1 cellular context compared by ENCODE assay signal in the genomic region with DNA sequence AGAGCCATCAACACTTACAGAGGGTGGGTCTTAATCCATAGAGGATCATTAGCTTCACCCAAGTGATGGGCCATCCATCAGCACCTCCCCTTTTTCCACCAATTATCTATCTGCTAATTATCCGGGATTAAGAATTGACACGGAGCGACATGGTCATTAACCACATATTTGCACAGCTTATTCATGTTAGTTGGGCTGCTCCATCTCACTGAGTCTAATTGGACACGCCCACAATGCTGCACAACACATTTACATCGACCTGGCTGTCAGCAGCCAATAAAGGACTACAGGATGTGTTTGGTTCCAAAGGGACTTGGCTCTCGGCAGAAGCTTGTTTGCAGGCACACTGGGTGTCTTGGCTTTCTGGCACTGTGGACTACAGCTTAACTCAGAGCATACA.
TF ChIP-seq lines count a peak whose summit lies in the region.

No MANE protein-coding gene starts in this region.

TF ChIP-seq in A549, 52 proteins besides CTCF, POLR2A, EP300 and RAD21 (continued from another document):
- TF ChIP-seq KDM5A (IDR thresholded peaks at IDR 0.05) (no peak), HDAC2 (IDR thresholded peaks at IDR 0.05) (no peak), KDM1A (IDR thresholded peaks at IDR 0.05; ENCODE audit: low read depth) (no peak), FOSB (CRISPR knock-in tag; IDR thresholded peaks at IDR 0.05) (no peak)
- TF ChIP-seq, protein P1, sequence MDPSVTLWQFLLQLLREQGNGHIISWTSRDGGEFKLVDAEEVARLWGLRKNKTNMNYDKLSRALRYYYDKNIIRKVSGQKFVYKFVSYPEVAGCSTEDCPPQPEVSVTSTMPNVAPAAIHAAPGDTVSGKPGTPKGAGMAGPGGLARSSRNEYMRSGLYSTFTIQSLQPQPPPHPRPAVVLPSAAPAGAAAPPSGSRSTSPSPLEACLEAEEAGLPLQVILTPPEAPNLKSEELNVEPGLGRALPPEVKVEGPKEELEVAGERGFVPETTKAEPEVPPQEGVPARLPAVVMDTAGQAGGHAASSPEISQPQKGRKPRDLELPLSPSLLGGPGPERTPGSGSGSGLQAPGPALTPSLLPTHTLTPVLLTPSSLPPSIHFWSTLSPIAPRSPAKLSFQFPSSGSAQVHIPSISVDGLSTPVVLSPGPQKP (IDR thresholded peaks at IDR 0.05; ENCODE audit: low read depth, low read length), result no peak
- TF ChIP-seq, protein P2, sequence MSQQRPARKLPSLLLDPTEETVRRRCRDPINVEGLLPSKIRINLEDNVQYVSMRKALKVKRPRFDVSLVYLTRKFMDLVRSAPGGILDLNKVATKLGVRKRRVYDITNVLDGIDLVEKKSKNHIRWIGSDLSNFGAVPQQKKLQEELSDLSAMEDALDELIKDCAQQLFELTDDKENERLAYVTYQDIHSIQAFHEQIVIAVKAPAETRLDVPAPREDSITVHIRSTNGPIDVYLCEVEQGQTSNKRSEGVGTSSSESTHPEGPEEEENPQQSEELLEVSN (IDR thresholded peaks at IDR 0.05; ENCODE audit: borderline replicate concordance, low read depth), result no peak
TF ChIP-seq in A549: peak in this region for 0.
